ENCODE assay signal across 8 cellular contexts in the genomic region with DNA sequence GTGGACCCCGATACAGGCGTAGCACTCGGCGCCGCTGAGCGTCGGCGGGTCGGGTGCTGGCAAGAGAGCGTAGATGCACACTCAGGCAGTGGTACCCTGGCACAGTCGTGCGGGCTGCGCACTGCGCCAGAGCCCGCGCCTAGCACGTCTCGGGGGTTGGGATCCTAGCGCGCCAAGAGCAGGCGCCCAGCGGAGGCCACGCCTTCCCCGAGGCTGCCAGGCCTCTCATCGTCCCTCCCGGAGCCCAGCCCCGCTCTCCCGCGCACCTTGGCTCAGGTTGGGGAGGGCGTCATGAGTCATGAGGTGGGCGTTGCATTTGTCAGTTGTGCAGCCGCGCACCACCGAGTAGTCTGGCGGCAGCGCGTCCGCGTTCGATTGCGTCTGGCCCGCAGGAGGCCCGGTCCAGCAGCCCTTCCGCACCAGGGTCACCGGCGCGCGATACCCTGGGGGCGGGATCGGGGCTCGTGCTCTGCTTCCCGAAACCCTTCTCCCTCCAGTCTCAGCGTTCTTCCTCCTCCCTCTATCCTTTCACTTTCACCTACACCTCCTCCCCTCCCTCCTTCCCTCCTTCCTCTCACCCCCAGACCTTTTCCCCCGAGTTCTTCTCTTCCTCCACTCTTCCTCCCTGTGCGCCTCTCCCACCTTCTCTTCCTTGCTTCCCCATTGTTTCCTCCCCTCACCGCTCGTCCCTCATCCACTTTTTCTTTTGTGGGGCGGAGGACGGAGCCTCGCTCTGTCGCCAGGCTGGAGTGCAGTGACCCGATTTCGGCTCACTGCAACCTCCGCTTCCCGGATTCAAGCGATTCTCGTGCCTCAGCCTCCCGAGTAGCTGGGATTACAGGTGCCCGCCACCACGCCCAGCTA. TPM values are rescaled to one million over a fixed set of nuclear protein-coding genes. Genes with fewer than 3 reads are reported as not detected.
DNase-seq lines count a peak whose midpoint lies in the region; ATAC-seq and TF ChIP-seq lines count a peak whose summit lies in the region.

No MANE protein-coding gene starts in this region.

- WGBS in iPS DF 6.9 (ENCODE audit: insufficient coverage, insufficient read length) = no CpG with 5 or more reads among the region's 70 CpGs

- no peak for TF ChIP-seq POLR2A in gastrocnemius medialis (IDR thresholded peaks at IDR 0.05)

- TF ChIP-seq CTCF in HEK293 (tag by site-specific recombination; IDR thresholded peaks at IDR 0.05) (no peak), RWPE2 (IDR thresholded peaks at IDR 0.05; ENCODE audit: poor library complexity, severe bottlenecking) (no peak), gastrocnemius medialis (IDR thresholded peaks at IDR 0.05 in 4 of 5, conservative IDR thresholded peaks at IDR 0.05 in 1 of 5) (no peak)

- H3K9ac ChIP-seq in adipocyte (ENCODE audit: low read length) = no peak overlapping the region

- peak; percentile 90 for ATAC-seq in RWPE2 (ENCODE audit: low read depth)
- no peak for ATAC-seq in gastrocnemius medialis
- ATAC-seq in GM21360 (IDR thresholded peaks at IDR 0.05; ENCODE audit: unreplicated experiment) = no peak
- no peak for ATAC-seq in GM21423 (IDR thresholded peaks at IDR 0.05; ENCODE audit: unreplicated experiment)
- no peak for ATAC-seq in HG03159 (IDR thresholded peaks at IDR 0.05; ENCODE audit: unreplicated experiment)

- H3K27ac ChIP-seq in HEK293 (ENCODE audit: extremely low read depth, low read depth, low read length) = no peak overlapping the region
- H3K27ac ChIP-seq in RWPE2 (ENCODE audit: poor library complexity, severe bottlenecking) = peak overlapping the region; percentile 19
- H3K27ac ChIP-seq in iPS DF 6.9 (ENCODE audit: low read length) = no peak overlapping the region
- H3K27ac ChIP-seq in gastrocnemius medialis = no peak overlapping the region

- in situ Hi-C loops in gastrocnemius medialis (cut with MboI; ENCODE audit: low sequenced_read_pairs in 4 of 4) = no loop called here

- DNase-seq in RWPE2 (ENCODE audit: low spot score) = peak; percentile 89
- DNase-seq in adipocyte (ENCODE audit: low read depth) = peak; percentile 21
- DNase-seq in iPS DF 6.9 (ENCODE audit: low read depth, low spot score) = peak; percentile 54
- DNase-seq in gastrocnemius medialis = no peak

- peaks cover 8% of the 10 kb centered on the region; the same call in 1 of the 2 replicates for H3K4me1 ChIP-seq in HEK293 (ENCODE audit: control insufficient read depth, insufficient read depth, low read length)
- H3K4me1 ChIP-seq in RWPE2 (ENCODE audit: insufficient read depth, poor library complexity, severe bottlenecking) = peaks cover 8% of the 10 kb centered on the region
- peaks cover 5% of the 10 kb centered on the region for H3K4me1 ChIP-seq in adipocyte (ENCODE audit: control insufficient read depth, insufficient read depth, low read length)
- H3K4me1 ChIP-seq in iPS DF 6.9 (ENCODE audit: control insufficient read depth, insufficient read depth, low read length) = no peaks in the 10 kb centered on the region
- H3K4me1 ChIP-seq in gastrocnemius medialis = no peaks in the 10 kb centered on the region

- H3K27me3 ChIP-seq in RWPE2 (ENCODE audit: insufficient read depth, poor library complexity, severe bottlenecking) (no peaks in the 10 kb centered on the region), adipocyte (replicated peaks; ENCODE audit: control insufficient read depth, insufficient read depth, low read length) (peaks cover 51% of the 10 kb centered on the region), iPS DF 6.9 (ENCODE audit: control insufficient read depth, insufficient read depth, low read length) (peaks cover 5% of the 10 kb centered on the region; the same call in 1 of the 2 replicates), gastrocnemius medialis (peaks cover 0 to 25% (median 21%) of the 10 kb centered on the region in 3 donors)

- no peaks in the 10 kb centered on the region; the same call in 1 of the 2 replicates for H3K9me3 ChIP-seq in HEK293 (ENCODE audit: control insufficient read depth, insufficient read depth, low read depth, low read length)
- H3K9me3 ChIP-seq in RWPE2 (ENCODE audit: severe bottlenecking) = no peaks in the 10 kb centered on the region
- H3K9me3 ChIP-seq in adipocyte (ENCODE audit: control insufficient read depth, low read length) = peaks cover 17% of the 10 kb centered on the region
- no peaks in the 10 kb centered on the region for H3K9me3 ChIP-seq in iPS DF 6.9 (ENCODE audit: control insufficient read depth, insufficient read depth, low read length)
- no peaks in the 10 kb centered on the region for H3K9me3 ChIP-seq in gastrocnemius medialis

- intact Hi-C loops in gastrocnemius medialis (cut with DNase I; ENCODE audit: low total_unique reads) = no loop called here

- POLR2A ChIA-PET in HEK293 (lab: Yijun Ruan, JAX) = interaction anchor here (0.6 to 1.1 kb wide), 2 partner anchors 34 to 137 kb away, joined by 3 read pairs; partner anchors contain the start of gene ZNF45

- H3K4me3 ChIP-seq in HEK293 (ENCODE audit: low read depth, low read length) (peak overlapping the region; percentile 15), RWPE2 (ENCODE audit: severe bottlenecking) (peak overlapping the region; percentile 44), adipocyte (ENCODE audit: low read length) (peak overlapping the region; percentile 81), iPS DF 6.9 (ENCODE audit: low read length) (peak overlapping the region; percentile 54; the same call in 1 of the 2 replicates), gastrocnemius medialis (peak overlapping the region in 3 of 4 donors; percentile 38 to 45 (median 40))

- H3K36me3 ChIP-seq in HEK293 (ENCODE audit: control insufficient read depth in 2 of 2, insufficient read depth in 1 of 2, low read length in 2 of 2) (no peaks in the 10 kb centered on the region), RWPE2 (ENCODE audit: low read depth) (no peaks in the 10 kb centered on the region), adipocyte (ENCODE audit: control insufficient read depth, insufficient read depth, low read length, severe bottlenecking) (no peaks in the 10 kb centered on the region), iPS DF 6.9 (ENCODE audit: control insufficient read depth, insufficient read depth, low read length) (no peaks in the 10 kb centered on the region), gastrocnemius medialis (no peaks in the 10 kb centered on the region)

- CTCF ChIA-PET in HEK293 (lab: Yijun Ruan, JAX) = interaction anchor here (0.6 to 1.6 kb wide), 6 partner anchors 11 to 270 kb away, joined by 3 to 5 read pairs (median 4); partner anchors contain the start of gene KCNN4

TF ChIP-seq in HEK293, 187 proteins besides CTCF, POLR2A, EP300 and RAD21 (continues in another document):
- TF ChIP-seq BCL11B (tag by site-specific recombination; IDR thresholded peaks at IDR 0.05; ENCODE audit: low read depth) = 0 out of 2 replicates have a peak, but pooled peaks have one; percentile 15
- peak; percentile 21 for TF ChIP-seq ZNF223 (tag by site-specific recombination; IDR thresholded peaks at IDR 0.05)
- peak; percentile 98 for TF ChIP-seq ZFHX2 (tag by site-specific recombination; conservative IDR thresholded peaks at IDR 0.05)
- TF ChIP-seq ZNF23 (tag by site-specific recombination; IDR thresholded peaks at IDR 0.05; ENCODE audit: borderline replicate concordance) = no peak
- TF ChIP-seq, protein P1, sequence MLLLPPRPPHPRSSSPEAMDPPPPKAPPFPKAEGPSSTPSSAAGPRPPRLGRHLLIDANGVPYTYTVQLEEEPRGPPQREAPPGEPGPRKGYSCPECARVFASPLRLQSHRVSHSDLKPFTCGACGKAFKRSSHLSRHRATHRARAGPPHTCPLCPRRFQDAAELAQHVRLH (tag by site-specific recombination; IDR thresholded peaks at IDR 0.05) = peak; percentile 88
- TF ChIP-seq, protein P2, sequence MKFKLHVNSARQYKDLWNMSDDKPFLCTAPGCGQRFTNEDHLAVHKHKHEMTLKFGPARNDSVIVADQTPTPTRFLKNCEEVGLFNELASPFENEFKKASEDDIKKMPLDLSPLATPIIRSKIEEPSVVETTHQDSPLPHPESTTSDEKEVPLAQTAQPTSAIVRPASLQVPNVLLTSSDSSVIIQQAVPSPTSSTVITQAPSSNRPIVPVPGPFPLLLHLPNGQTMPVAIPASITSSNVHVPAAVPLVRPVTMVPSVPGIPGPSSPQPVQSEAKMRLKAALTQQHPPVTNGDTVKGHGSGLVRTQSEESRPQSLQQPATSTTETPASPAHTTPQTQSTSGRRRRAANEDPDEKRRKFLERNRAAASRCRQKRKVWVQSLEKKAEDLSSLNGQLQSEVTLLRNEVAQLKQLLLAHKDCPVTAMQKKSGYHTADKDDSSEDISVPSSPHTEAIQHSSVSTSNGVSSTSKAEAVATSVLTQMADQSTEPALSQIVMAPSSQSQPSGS (tag by site-specific recombination; IDR thresholded peaks at IDR 0.05; ENCODE audit: low read depth) = no peak
- TF ChIP-seq, protein P3, sequence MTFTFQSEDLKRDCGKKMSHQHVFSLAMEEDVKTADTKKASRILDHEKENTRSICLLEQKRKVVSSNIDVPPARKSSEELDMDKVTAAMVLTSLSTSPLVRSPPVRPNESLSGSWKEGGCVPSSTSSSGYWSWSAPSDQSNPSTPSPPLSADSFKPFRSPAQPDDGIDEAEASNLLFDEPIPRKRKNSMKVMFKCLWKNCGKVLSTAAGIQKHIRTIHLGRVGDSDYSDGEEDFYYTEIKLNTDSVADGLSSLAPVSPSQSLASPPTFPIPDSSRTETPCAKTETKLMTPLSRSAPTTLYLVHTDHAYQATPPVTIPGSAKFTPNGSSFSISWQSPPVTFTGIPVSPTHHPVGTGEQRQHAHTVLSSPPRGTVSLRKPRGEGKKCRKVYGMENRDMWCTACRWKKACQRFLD (tag by site-specific recombination; IDR thresholded peaks at IDR 0.05) = no peak
- no peak for TF ChIP-seq ZNF302 (tag by site-specific recombination; IDR thresholded peaks at IDR 0.05; ENCODE audit: low read depth)
- no peak; the same call in none of the 2 replicates for TF ChIP-seq ZNF112 (tag by site-specific recombination; IDR thresholded peaks at IDR 0.05)
- TF ChIP-seq ZIC2 (tag by site-specific recombination; IDR thresholded peaks at IDR 0.05) = peak; percentile 87

RNA-seq across cellular contexts. Expression of gene LYPD5, which starts 3.5 kb away (rescaled TPM):
- total RNA-seq in gastrocnemius medialis = 1 to 10 TPM in 1 of 4 donors, under 1 TPM in 1, not detected in 2; 0.35 to 1.4 TPM

RNA-seq across cellular contexts. Expression of gene KCNN4, which starts 18.0 kb away (rescaled TPM):
- 1 to 10 TPM in 3 of 4 donors, not detected in 1; 1.1 to 4.1 (median 1.7) TPM for total RNA-seq in gastrocnemius medialis

RNA-seq across cellular contexts. Expression of gene ZNF283, which starts 28.3 kb away (rescaled TPM):
- 1 to 10 TPM; 1.4 to 7.3 (median 2.1) TPM for total RNA-seq in gastrocnemius medialis

RNA-seq across cellular contexts. Expression of gene SMG9, which starts 44.0 kb away (rescaled TPM):
- total RNA-seq in gastrocnemius medialis = 1 to 10 TPM; 4.5 to 9.1 (median 7.1) TPM

Comparison
In these comparisons a context has a peak if more than half of its experiments do, and no peak if none do; other contexts are left out.
1. H3K4me3 ChIP-seq: peak in every context shown above with its lines; median percentile 81 in adipocyte; 54 in iPS DF 6.9; 44 in RWPE2; 40 in gastrocnemius medialis; 15 in HEK293.
2. DNase-seq: peak in RWPE2 (single experiment), adipocyte (single experiment) and iPS DF 6.9 (single experiment); none in gastrocnemius medialis (0 of 2).